2 cellular contexts compared by ENCODE assay signal in the genomic region with DNA sequence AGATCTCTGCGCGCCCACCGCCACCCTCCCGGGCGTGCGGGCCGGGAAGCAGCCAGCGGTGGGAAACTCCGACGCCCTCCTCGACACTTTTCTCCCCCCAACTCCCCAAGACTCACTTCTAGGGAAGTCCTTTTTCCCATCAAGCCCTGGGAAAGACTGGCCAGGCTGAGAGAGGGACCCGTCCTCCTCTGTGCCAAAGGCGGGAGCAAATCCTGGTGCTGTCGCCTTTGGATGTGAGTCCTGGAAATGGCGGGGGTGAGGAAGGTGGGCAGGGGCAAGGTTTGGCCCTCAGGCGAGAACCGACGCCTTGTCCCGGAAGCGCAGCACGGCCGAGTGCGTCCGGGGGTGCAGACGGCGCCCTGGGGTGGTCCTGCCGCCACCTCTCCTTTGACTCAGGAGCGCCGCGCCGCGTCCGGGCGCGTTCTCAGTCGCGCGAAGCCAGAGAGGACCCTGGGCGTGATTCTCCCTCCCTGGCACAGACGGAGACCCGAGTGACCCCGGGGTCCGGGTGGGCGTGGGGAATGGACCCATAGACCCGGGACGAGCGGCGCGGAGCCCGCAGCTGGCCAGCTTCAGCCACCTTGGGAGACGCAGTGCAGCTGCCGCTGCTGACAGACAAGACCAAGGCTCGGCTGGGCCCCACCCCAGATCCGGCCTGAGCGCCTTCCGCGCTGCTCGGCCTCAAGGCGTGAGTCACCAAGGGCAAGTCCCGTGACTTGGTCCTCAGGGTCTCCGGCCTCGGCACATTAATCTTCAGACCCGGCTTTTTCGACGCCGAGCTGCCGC.
TF ChIP-seq lines count a peak whose summit lies in the region.

No MANE protein-coding gene starts in this region.

TF ChIP-seq in SK-N-SH, 30 proteins besides CTCF, POLR2A, EP300 and RAD21 (continued from another document):
- TF ChIP-seq REST (IDR thresholded peaks at IDR 0.05; ENCODE audit: low read depth, low read length) = no peak

TF ChIP-seq in SK-N-SH treated with all-trans-retinoic acid at 6 μM for 48 hours, 23 proteins besides CTCF, POLR2A, EP300 and RAD21 (continued from another document):
- TF ChIP-seq, protein P1, sequence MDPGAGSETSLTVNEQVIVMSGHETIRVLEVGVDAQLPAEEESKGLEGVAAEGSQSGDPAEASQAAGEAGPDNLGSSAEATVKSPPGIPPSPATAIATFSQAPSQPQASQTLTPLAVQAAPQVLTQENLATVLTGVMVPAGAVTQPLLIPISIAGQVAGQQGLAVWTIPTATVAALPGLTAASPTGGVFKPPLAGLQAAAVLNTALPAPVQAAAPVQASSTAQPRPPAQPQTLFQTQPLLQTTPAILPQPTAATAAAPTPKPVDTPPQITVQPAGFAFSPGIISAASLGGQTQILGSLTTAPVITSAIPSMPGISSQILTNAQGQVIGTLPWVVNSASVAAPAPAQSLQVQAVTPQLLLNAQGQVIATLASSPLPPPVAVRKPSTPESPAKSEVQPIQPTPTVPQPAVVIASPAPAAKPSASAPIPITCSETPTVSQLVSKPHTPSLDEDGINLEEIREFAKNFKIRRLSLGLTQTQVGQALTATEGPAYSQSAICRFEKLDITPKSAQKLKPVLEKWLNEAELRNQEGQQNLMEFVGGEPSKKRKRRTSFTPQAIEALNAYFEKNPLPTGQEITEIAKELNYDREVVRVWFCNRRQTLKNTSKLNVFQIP (CRISPR knock-in tag; IDR thresholded peaks at IDR 0.05; ENCODE audit: borderline replicate concordance, low read depth) = no peak
- TF ChIP-seq ZC3H10 (CRISPR knock-in tag; IDR thresholded peaks at IDR 0.05) = no peak
- TF ChIP-seq ZFP30 (CRISPR knock-in tag; IDR thresholded peaks at IDR 0.05) = no peak
- TF ChIP-seq ISL1 (CRISPR knock-in tag; IDR thresholded peaks at IDR 0.05) = no peak
- no peak for TF ChIP-seq TOX (CRISPR knock-in tag; IDR thresholded peaks at IDR 0.05; ENCODE audit: borderline replicate concordance)
- TF ChIP-seq, protein P2, sequence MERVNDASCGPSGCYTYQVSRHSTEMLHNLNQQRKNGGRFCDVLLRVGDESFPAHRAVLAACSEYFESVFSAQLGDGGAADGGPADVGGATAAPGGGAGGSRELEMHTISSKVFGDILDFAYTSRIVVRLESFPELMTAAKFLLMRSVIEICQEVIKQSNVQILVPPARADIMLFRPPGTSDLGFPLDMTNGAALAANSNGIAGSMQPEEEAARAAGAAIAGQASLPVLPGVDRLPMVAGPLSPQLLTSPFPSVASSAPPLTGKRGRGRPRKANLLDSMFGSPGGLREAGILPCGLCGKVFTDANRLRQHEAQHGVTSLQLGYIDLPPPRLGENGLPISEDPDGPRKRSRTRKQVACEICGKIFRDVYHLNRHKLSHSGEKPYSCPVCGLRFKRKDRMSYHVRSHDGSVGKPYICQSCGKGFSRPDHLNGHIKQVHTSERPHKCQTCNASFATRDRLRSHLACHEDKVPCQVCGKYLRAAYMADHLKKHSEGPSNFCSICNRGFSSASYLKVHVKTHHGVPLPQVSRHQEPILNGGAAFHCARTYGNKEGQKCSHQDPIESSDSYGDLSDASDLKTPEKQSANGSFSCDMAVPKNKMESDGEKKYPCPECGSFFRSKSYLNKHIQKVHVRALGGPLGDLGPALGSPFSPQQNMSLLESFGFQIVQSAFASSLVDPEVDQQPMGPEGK (CRISPR knock-in tag; IDR thresholded peaks at IDR 0.05; ENCODE audit: borderline replicate concordance) = no peak
- TF ChIP-seq CSDC2 (CRISPR knock-in tag; IDR thresholded peaks at IDR 0.05) = no peak
- TF ChIP-seq ZFP3 (CRISPR knock-in tag; IDR thresholded peaks at IDR 0.05) = no peak
- TF ChIP-seq PPARA (CRISPR knock-in tag; IDR thresholded peaks at IDR 0.05; ENCODE audit: borderline replicate concordance) = no peak
- no peak for TF ChIP-seq SNAI2 (CRISPR knock-in tag; IDR thresholded peaks at IDR 0.05)
- TF ChIP-seq ARNTL (CRISPR knock-in tag; IDR thresholded peaks at IDR 0.05; ENCODE audit: borderline replicate concordance, low read depth) = no peak
- TF ChIP-seq ZNF565 (CRISPR knock-in tag; conservative IDR thresholded peaks at IDR 0.05; ENCODE audit: low read depth) = no peak
